1 cellular context compared by ENCODE assay signal in the genomic region with DNA sequence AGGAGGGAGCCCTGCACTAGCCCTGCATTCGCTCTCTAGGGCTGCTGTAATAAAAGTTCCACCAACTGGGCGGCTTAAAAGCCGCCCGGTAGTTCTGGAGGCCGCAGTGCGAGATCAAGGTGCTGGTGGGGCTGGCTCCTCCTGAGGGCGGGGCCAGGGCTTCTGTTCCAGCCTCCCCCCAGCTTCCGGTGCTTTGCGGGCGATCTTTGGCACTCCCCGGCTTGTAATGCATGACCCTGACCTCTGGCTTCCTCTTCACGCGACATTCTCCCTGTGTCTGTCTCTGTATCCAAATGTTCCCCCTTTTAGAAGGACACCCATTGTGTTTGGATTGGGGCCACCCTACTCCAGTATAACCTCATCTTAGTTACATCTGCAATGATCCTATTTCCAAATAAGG.
A peak's percentile ranks its signal among the peaks of the same experiment; 100 is the strongest.
TF ChIP-seq lines count a peak whose summit lies in the region.

No MANE protein-coding gene starts in this region.

TF ChIP-seq in HepG2, 621 proteins besides CTCF, POLR2A, EP300 and RAD21 (continued from another document and continues in another):
- TF ChIP-seq ZNF704 (CRISPR knock-in tag; IDR thresholded peaks at IDR 0.05; ENCODE audit: borderline replicate concordance) (no peak), ZNF230 (CRISPR knock-in tag; IDR thresholded peaks at IDR 0.05) (no peak), NR2F1 (CRISPR knock-in tag; IDR thresholded peaks at IDR 0.05) (peak; percentile 78 to 84), ZNF788 (CRISPR knock-in tag; IDR thresholded peaks at IDR 0.05; ENCODE audit: borderline replicate concordance) (no peak), ASH2L (IDR thresholded peaks at IDR 0.05; ENCODE audit: insufficient read length, low read depth, low read length) (peak; percentile 24), ARID2 (CRISPR knock-in tag; IDR thresholded peaks at IDR 0.05; ENCODE audit: borderline replicate concordance) (no peak), ETV5 (CRISPR knock-in tag; IDR thresholded peaks at IDR 0.05; ENCODE audit: borderline replicate concordance) (peak; percentile 89), ZNF674 (CRISPR knock-in tag; IDR thresholded peaks at IDR 0.05; ENCODE audit: low read depth) (no peak), IKZF4 (CRISPR knock-in tag; IDR thresholded peaks at IDR 0.05; ENCODE audit: borderline replicate concordance, low read depth, not compliant biosample characterization) (no peak), SP4 (CRISPR knock-in tag; IDR thresholded peaks at IDR 0.05) (no peak), KLF15 (CRISPR knock-in tag; IDR thresholded peaks at IDR 0.05; ENCODE audit: borderline replicate concordance) (no peak), ZNF749 (CRISPR knock-in tag; IDR thresholded peaks at IDR 0.05; ENCODE audit: borderline replicate concordance) (no peak), ZNF780A (CRISPR knock-in tag; IDR thresholded peaks at IDR 0.05) (no peak), SPEN (CRISPR knock-in tag; IDR thresholded peaks at IDR 0.05; ENCODE audit: low read depth) (no peak), SAP130 (CRISPR knock-in tag; IDR thresholded peaks at IDR 0.05; ENCODE audit: low read depth) (0 out of 2 replicates have a peak, but pooled peaks have one; percentile 22), TFAP4 (IDR thresholded peaks at IDR 0.05; ENCODE audit: borderline replicate concordance, low read depth) (no peak), ZNF556 (CRISPR knock-in tag; IDR thresholded peaks at IDR 0.05; ENCODE audit: borderline replicate concordance) (no peak), CEBPG (CRISPR knock-in tag; IDR thresholded peaks at IDR 0.05) (no peak), HNF4A (CRISPR knock-in tag; IDR thresholded peaks at IDR 0.05) (peak; percentile 69), CREB1 (IDR thresholded peaks at IDR 0.05) (no peak), CREB1 (CRISPR knock-in tag; IDR thresholded peaks at IDR 0.05) (no peak), ZFP1 (CRISPR knock-in tag; IDR thresholded peaks at IDR 0.05) (no peak), ZMAT5 (CRISPR knock-in tag; IDR thresholded peaks at IDR 0.05; ENCODE audit: borderline replicate concordance, low read depth) (no peak), TRIM22 (IDR thresholded peaks at IDR 0.05) (no peak), SP1 (IDR thresholded peaks at IDR 0.05) (no peak), SP1 (CRISPR knock-in tag; IDR thresholded peaks at IDR 0.05) (no peak), FOXA3 (CRISPR knock-in tag; IDR thresholded peaks at IDR 0.05) (no peak), SP140L (CRISPR knock-in tag; IDR thresholded peaks at IDR 0.05; ENCODE audit: borderline replicate concordance) (no peak), ZNF670 (CRISPR knock-in tag; IDR thresholded peaks at IDR 0.05; ENCODE audit: borderline replicate concordance) (no peak), IRX3 (CRISPR knock-in tag; IDR thresholded peaks at IDR 0.05; ENCODE audit: borderline replicate concordance, low read depth) (no peak), AHDC1 (CRISPR knock-in tag; IDR thresholded peaks at IDR 0.05; ENCODE audit: borderline replicate concordance) (peak; percentile 66; the same call in 1 of the 2 replicates), KIAA2018 (CRISPR knock-in tag; IDR thresholded peaks at IDR 0.05; ENCODE audit: borderline replicate concordance) (no peak), PHF5A (CRISPR knock-in tag; IDR thresholded peaks at IDR 0.05; ENCODE audit: low read depth, unreplicated experiment) (no peak), TCF7 (IDR thresholded peaks at IDR 0.05; ENCODE audit: low read depth) (0 out of 2 replicates have a peak, but pooled peaks have one; percentile 17)
- TF ChIP-seq, protein P1, sequence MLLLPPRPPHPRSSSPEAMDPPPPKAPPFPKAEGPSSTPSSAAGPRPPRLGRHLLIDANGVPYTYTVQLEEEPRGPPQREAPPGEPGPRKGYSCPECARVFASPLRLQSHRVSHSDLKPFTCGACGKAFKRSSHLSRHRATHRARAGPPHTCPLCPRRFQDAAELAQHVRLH (CRISPR knock-in tag; IDR thresholded peaks at IDR 0.05; ENCODE audit: borderline replicate concordance, low read depth) = no peak
- TF ChIP-seq, protein P2, sequence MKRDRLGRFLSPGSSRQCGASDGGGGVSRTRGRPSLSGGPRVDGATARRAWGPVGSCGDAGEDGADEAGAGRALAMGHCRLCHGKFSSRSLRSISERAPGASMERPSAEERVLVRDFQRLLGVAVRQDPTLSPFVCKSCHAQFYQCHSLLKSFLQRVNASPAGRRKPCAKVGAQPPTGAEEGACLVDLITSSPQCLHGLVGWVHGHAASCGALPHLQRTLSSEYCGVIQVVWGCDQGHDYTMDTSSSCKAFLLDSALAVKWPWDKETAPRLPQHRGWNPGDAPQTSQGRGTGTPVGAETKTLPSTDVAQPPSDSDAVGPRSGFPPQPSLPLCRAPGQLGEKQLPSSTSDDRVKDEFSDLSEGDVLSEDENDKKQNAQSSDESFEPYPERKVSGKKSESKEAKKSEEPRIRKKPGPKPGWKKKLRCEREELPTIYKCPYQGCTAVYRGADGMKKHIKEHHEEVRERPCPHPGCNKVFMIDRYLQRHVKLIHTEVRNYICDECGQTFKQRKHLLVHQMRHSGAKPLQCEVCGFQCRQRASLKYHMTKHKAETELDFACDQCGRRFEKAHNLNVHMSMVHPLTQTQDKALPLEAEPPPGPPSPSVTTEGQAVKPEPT (CRISPR knock-in tag; IDR thresholded peaks at IDR 0.05; ENCODE audit: low read depth) = no peak
- TF ChIP-seq, protein P3, sequence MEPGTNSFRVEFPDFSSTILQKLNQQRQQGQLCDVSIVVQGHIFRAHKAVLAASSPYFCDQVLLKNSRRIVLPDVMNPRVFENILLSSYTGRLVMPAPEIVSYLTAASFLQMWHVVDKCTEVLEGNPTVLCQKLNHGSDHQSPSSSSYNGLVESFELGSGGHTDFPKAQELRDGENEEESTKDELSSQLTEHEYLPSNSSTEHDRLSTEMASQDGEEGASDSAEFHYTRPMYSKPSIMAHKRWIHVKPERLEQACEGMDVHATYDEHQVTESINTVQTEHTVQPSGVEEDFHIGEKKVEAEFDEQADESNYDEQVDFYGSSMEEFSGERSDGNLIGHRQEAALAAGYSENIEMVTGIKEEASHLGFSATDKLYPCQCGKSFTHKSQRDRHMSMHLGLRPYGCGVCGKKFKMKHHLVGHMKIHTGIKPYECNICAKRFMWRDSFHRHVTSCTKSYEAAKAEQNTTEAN (CRISPR knock-in tag; conservative IDR thresholded peaks at IDR 0.05) = no peak
